1 cellular context compared by ENCODE assay signal in the genomic region with DNA sequence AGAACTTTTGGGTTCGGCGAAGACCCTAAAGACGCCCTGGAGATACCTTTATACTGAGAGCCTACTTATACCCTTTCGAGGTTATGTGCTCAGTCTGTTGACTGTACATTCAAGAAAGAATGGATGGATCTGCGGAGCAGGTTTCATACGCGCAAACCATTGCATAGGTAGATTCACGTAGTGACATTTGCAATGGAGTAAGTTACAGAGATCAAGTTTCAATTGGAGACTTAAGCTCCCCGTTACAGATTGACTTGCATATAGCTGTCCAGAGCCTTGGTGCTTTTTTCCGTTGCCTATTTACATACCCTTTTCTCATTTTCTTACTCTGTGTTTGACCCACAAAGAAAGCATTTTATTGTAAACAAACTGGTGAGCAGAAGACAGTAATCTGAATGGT.
TF ChIP-seq lines count a peak whose summit lies in the region.

No MANE protein-coding gene starts in this region.

TF ChIP-seq in SK-N-SH treated with all-trans-retinoic acid at 6 μM for 48 hours, 23 proteins besides CTCF, POLR2A, EP300 and RAD21 (continued from another document):
- TF ChIP-seq, protein P1, sequence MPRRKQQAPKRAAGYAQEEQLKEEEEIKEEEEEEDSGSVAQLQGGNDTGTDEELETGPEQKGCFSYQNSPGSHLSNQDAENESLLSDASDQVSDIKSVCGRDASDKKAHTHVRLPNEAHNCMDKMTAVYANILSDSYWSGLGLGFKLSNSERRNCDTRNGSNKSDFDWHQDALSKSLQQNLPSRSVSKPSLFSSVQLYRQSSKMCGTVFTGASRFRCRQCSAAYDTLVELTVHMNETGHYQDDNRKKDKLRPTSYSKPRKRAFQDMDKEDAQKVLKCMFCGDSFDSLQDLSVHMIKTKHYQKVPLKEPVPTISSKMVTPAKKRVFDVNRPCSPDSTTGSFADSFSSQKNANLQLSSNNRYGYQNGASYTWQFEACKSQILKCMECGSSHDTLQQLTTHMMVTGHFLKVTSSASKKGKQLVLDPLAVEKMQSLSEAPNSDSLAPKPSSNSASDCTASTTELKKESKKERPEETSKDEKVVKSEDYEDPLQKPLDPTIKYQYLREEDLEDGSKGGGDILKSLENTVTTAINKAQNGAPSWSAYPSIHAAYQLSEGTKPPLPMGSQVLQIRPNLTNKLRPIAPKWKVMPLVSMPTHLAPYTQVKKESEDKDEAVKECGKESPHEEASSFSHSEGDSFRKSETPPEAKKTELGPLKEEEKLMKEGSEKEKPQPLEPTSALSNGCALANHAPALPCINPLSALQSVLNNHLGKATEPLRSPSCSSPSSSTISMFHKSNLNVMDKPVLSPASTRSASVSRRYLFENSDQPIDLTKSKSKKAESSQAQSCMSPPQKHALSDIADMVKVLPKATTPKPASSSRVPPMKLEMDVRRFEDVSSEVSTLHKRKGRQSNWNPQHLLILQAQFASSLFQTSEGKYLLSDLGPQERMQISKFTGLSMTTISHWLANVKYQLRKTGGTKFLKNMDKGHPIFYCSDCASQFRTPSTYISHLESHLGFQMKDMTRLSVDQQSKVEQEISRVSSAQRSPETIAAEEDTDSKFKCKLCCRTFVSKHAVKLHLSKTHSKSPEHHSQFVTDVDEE (CRISPR knock-in tag; IDR thresholded peaks at IDR 0.05): no peak
- TF ChIP-seq ZNF8 (CRISPR knock-in tag; IDR thresholded peaks at IDR 0.05) (no peak), ZNF70 (CRISPR knock-in tag; IDR thresholded peaks at IDR 0.05) (no peak), ZC3H10 (CRISPR knock-in tag; IDR thresholded peaks at IDR 0.05) (no peak), RARB (CRISPR knock-in tag; IDR thresholded peaks at IDR 0.05) (no peak), ZFP3 (CRISPR knock-in tag; IDR thresholded peaks at IDR 0.05) (no peak)
- TF ChIP-seq, protein P2, sequence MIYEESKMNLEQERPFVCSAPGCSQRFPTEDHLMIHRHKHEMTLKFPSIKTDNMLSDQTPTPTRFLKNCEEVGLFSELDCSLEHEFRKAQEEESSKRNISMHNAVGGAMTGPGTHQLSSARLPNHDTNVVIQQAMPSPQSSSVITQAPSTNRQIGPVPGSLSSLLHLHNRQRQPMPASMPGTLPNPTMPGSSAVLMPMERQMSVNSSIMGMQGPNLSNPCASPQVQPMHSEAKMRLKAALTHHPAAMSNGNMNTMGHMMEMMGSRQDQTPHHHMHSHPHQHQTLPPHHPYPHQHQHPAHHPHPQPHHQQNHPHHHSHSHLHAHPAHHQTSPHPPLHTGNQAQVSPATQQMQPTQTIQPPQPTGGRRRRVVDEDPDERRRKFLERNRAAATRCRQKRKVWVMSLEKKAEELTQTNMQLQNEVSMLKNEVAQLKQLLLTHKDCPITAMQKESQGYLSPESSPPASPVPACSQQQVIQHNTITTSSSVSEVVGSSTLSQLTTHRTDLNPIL (CRISPR knock-in tag; IDR thresholded peaks at IDR 0.05; ENCODE audit: low read depth): no peak
- TF ChIP-seq, protein P3, sequence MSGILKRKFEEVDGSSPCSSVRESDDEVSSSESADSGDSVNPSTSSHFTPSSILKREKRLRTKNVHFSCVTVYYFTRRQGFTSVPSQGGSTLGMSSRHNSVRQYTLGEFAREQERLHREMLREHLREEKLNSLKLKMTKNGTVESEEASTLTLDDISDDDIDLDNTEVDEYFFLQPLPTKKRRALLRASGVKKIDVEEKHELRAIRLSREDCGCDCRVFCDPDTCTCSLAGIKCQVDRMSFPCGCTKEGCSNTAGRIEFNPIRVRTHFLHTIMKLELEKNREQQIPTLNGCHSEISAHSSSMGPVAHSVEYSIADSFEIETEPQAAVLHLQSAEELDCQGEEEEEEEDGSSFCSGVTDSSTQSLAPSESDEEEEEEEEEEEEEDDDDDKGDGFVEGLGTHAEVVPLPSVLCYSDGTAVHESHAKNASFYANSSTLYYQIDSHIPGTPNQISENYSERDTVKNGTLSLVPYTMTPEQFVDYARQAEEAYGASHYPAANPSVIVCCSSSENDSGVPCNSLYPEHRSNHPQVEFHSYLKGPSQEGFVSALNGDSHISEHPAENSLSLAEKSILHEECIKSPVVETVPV (CRISPR knock-in tag; IDR thresholded peaks at IDR 0.05): no peak
